23 cellular contexts compared by ENCODE assay signal in the genomic region with DNA sequence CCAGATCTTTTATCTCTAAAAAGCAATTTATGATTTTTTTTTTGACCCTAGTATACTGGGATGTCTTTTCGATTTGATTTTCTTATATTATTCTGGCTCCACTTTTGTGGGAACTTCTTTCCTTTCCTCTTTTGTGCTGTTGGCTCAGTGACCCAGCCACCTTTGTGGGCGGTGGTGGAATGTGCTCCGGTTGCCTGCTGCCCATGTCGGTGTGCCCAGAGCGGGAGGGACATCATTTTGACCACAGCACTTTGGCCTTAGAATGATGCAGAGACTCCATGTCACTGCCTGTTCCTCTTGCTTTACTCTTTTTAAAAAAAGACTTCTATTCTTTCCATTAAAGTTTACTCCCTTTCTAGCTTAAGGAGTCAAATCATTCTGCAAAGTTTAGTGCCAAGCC.
"Had no signal": no experiment of that assay in that cellular context is flagged by ENCODE, and none has a peak within 500 bp of the region (broad histone marks: within the 10 kb centered on the region; RNA-seq: fewer than 3 reads in every experiment).

No MANE protein-coding gene starts in this region.

- DNase-seq: activated CD4-positive, alpha-beta memory T cell treated with anti-CD3 and anti-CD28 coated beads, Interleukin-2, amount 10 ng/mL, durations not matched to agents 7 days and 5 days; activated CD4-positive, alpha-beta T cell treated with anti-CD3 and anti-CD28 coated beads, Interleukin-2, amount 50 U/mL, for 1 hour; activated CD4-positive, CD25-positive, alpha-beta regulatory T cell; activated gamma-delta T cell treated with Interleukin-2 at 50 U/mL for 16 hours; activated naive CD4-positive, alpha-beta T cell treated with anti-CD3 and anti-CD28 coated beads, Interleukin-2, amount 10 ng/mL, durations not matched to agents 7 days and 5 days; activated naive CD8-positive, alpha-beta T cell treated with anti-CD3 and anti-CD28 coated beads for 36 hours; activated T-cell treated with anti-CD3 and anti-CD28 coated beads for 4 hours; activated T-cell treated with anti-CD3 and anti-CD28 coated beads, Interleukin-2, amount 50 U/mL, for 48 hours; central memory CD4-positive, alpha-beta T cell; Karpas-422; NCI-H1092; NCI-H1417; NCI-H1930; NCI-H2171; NCI-H2227 treated with DMSO at 0.1 percent for 48 hours; NCI-H446 treated with DMSO at 0.1 percent for 48 hours; NCI-H526 treated with DMSO at 0.1 percent for 48 hours; NCI-H82; SHP77; SW 1271 had no signal

- H3K4me3 Mint-ChIP-seq: activated CD4-positive, alpha-beta memory T cell treated with anti-CD3 and anti-CD28 coated beads, Interleukin-2, amount 10 ng/mL, durations not matched to agents 7 days and 5 days; activated naive CD4-positive, alpha-beta T cell treated with anti-CD3 and anti-CD28 coated beads, Interleukin-2, amount 10 ng/mL, durations not matched to agents 7 days and 5 days; activated naive CD8-positive, alpha-beta T cell treated with anti-CD3 and anti-CD28 coated beads for 36 hours had no signal

- H3K4me1 Mint-ChIP-seq: activated CD4-positive, alpha-beta memory T cell treated with anti-CD3 and anti-CD28 coated beads, Interleukin-2, amount 10 ng/mL, durations not matched to agents 7 days and 5 days had no signal

- H3K4me1 ChIP-seq: SJSA1 had no signal

- H3K36me3 Mint-ChIP-seq: activated naive CD4-positive, alpha-beta T cell treated with anti-CD3 and anti-CD28 coated beads, Interleukin-2, amount 10 ng/mL, durations not matched to agents 7 days and 5 days had no signal

- H3K9me3 Mint-ChIP-seq: activated CD4-positive, alpha-beta memory T cell treated with anti-CD3 and anti-CD28 coated beads, Interleukin-2, amount 10 ng/mL, durations not matched to agents 7 days and 5 days; activated naive CD4-positive, alpha-beta T cell treated with anti-CD3 and anti-CD28 coated beads, Interleukin-2, amount 10 ng/mL, durations not matched to agents 7 days and 5 days; activated naive CD8-positive, alpha-beta T cell treated with anti-CD3 and anti-CD28 coated beads for 36 hours; activated T-helper 2 cell treated with anti-CD3 and anti-CD28 coated beads, Interferon-gamma antibody, Interleukin-2, Interleukin-4, amounts not matched to agents 10 μg/mL and 5 μg/mL and 100 μg/mL, durations not matched to agents 14 hours and 24 hours and 36 hours had no signal

- H3K27me3 Mint-ChIP-seq: activated CD4-positive, alpha-beta memory T cell treated with anti-CD3 and anti-CD28 coated beads, Interleukin-2, amount 10 ng/mL, durations not matched to agents 7 days and 5 days; activated naive CD4-positive, alpha-beta T cell treated with anti-CD3 and anti-CD28 coated beads, Interleukin-2, amount 10 ng/mL, durations not matched to agents 7 days and 5 days; activated naive CD8-positive, alpha-beta T cell treated with anti-CD3 and anti-CD28 coated beads for 36 hours had no signal

- ATAC-seq: Panc1 had no signal

- H3K4me3 ChIP-seq: SJSA1 had no signal

- H3K27ac ChIP-seq: SJSA1 had no signal

- H3K36me3 ChIP-seq: SJSA1 had no signal

- H3K27me3 ChIP-seq: SJSA1 had no signal

- H3K27ac Mint-ChIP-seq: activated CD4-positive, alpha-beta memory T cell treated with anti-CD3 and anti-CD28 coated beads, Interleukin-2, amount 10 ng/mL, durations not matched to agents 7 days and 5 days; activated naive CD4-positive, alpha-beta T cell treated with anti-CD3 and anti-CD28 coated beads, Interleukin-2, amount 10 ng/mL, durations not matched to agents 7 days and 5 days; activated naive CD8-positive, alpha-beta T cell treated with anti-CD3 and anti-CD28 coated beads for 36 hours; activated T-helper 2 cell treated with anti-CD3 and anti-CD28 coated beads, Interferon-gamma antibody, Interleukin-2, Interleukin-4, amounts not matched to agents 10 μg/mL and 5 μg/mL and 100 μg/mL, durations not matched to agents 14 hours and 24 hours and 36 hours had no signal

- H3K9me3 ChIP-seq: SJSA1 had no signal
